ENCODE assay signal across 8 cellular contexts in genomic region chr9:109440797-109441287, GRCh38. TPM values are rescaled to one million over a fixed set of nuclear protein-coding genes. Genes with fewer than 3 reads are reported as not detected.
DNase-seq lines count a peak whose midpoint lies in the region; ATAC-seq lines count a peak whose summit lies in the region.

No MANE protein-coding gene starts in this region.

- peak; percentile 56 to 60 for DNase-seq in AML-193 (lab: John Stamatoyannopoulos, UW)
- peak; percentile 34 for DNase-seq in NCI-H1694 treated with DMSO at 0.1 percent for 48 hours (lab: John Stamatoyannopoulos, UW)
- peak in 3 of 5 experiments; percentile 5 to 91 (median 26) for DNase-seq in T-helper 2 cell
- DNase-seq in central memory CD4-positive, alpha-beta T cell: peak; percentile 17
- peak; percentile 35 to 40 for DNase-seq in left colon
- DNase-seq in stimulated activated CD8-positive, alpha-beta memory T cell treated with anti-CD3 and anti-CD28 coated beads, Interleukin-12 subunit alpha, Interleukin-12 subunit beta, amount 100 ng/mL, for 1 hour (ENCODE audit: low read depth): peak; percentile 16

- intact Hi-C loops in left colon (cut with DNase I, micrococcal nuclease): loop anchor here in 1 of 2 donors (10.0 kb wide), 1 partner anchor 74 kb away; no protein-coding TSS in a partner anchor

- ATAC-seq in GM18861 (IDR thresholded peaks at IDR 0.05; ENCODE audit: unreplicated experiment): peak; percentile 99
- ATAC-seq in HG03039 (IDR thresholded peaks at IDR 0.05; ENCODE audit: unreplicated experiment): peak; percentile 85
- ATAC-seq in left colon: peak; percentile 84

RNA-seq across cellular contexts. Expression of gene PTPN3, which starts 57.3 kb away (rescaled TPM):
- total RNA-seq in left colon: 10 to 100 TPM; 27.7 to 29.4 TPM

Comparison
In these comparisons a context has a peak if more than half of its experiments do, and no peak if none do; other contexts are left out.
1. Peak in every context shown above with its lines: DNase-seq and ATAC-seq.